Comparison of ENCODE assay signal across 8 cellular contexts in genomic region chr5:146751781-146752401, GRCh38.
DNase-seq lines count a peak whose midpoint lies in the region; ATAC-seq and TF ChIP-seq lines count a peak whose summit lies in the region.
"Had no signal": no experiment of that assay in that cellular context is flagged by ENCODE, and none has a peak within 500 bp of the region (broad histone marks: within the 10 kb centered on the region; RNA-seq: fewer than 3 reads in every experiment).

No MANE protein-coding gene starts in this region.

- peak; percentile 51 to 61 for DNase-seq in activated T-cell treated with anti-CD3 and anti-CD28 coated beads, Interleukin-2, amount 50 U/mL, for 48 hours
- DNase-seq in stimulated activated CD8-positive, alpha-beta memory T cell treated with anti-CD3 and anti-CD28 coated beads, Interleukin-15, amount 100 ng/mL, for 4 hours (ENCODE audit: low read depth in 2 of 2), result peak; percentile 8 to 28
- DNase-seq in NCI-H1417 (lab: John Stamatoyannopoulos, UW) (no peak), A172 (ENCODE audit: low spot score) (no peak), ascending aorta (ENCODE audit: low spot score in 2 of 2) (no peak)

- intact Hi-C loops in ascending aorta (cut with DNase I), result no loop called here

- H3K36me3 ChIP-seq in ascending aorta, result no peaks in the 10 kb centered on the region
- H3K36me3 ChIP-seq: gastrocnemius medialis had no signal

- no peak for TF ChIP-seq CTCF in ascending aorta (IDR thresholded peaks at IDR 0.05)

- H3K27ac ChIP-seq in ascending aorta, result no peak overlapping the region
- H3K27ac ChIP-seq: gastrocnemius medialis had no signal

- no peak overlapping the region for H3K4me3 ChIP-seq in ascending aorta
- H3K4me3 ChIP-seq: gastrocnemius medialis had no signal

- ATAC-seq in GM21381 (IDR thresholded peaks at IDR 0.05; ENCODE audit: unreplicated experiment) (peak; percentile 100), HG03457 (IDR thresholded peaks at IDR 0.05; ENCODE audit: unreplicated experiment) (peak; percentile 100)
- ATAC-seq: gastrocnemius medialis had no signal

- H3K27me3 ChIP-seq in ascending aorta, result no peaks in the 10 kb centered on the region
- H3K27me3 ChIP-seq: gastrocnemius medialis had no signal

- peaks cover 0 to 4% of the 10 kb centered on the region in 2 donors for H3K4me1 ChIP-seq in ascending aorta
- H3K4me1 ChIP-seq: gastrocnemius medialis had no signal

- peaks cover 0 to 6% of the 10 kb centered on the region in 2 donors for H3K9me3 ChIP-seq in ascending aorta
- H3K9me3 ChIP-seq: gastrocnemius medialis had no signal

Comparison
In these comparisons a context has a peak if more than half of its experiments do, and no peak if none do; other contexts are left out.
1. DNase-seq: peak in activated T-cell treated with anti-CD3 and anti-CD28 coated beads, Interleukin-2, amount 50 U/mL, for 48 hours (2 of 2) and stimulated activated CD8-positive, alpha-beta memory T cell treated with anti-CD3 and anti-CD28 coated beads, Interleukin-15, amount 100 ng/mL, for 4 hours (2 of 2); none in NCI-H1417 (0 of 3), A172 (single experiment) and ascending aorta (0 of 2).